Comparison of ENCODE assay signal across 24 cellular contexts in genomic region chr2:160232905-160233475, GRCh38. TPM values are rescaled to one million over a fixed set of nuclear protein-coding genes. Genes with fewer than 3 reads are reported as not detected.
DNase-seq lines count a peak whose midpoint lies in the region; ATAC-seq, FAIRE-seq and TF ChIP-seq lines count a peak whose summit lies in the region.
"Had no signal": no experiment of that assay in that cellular context is flagged by ENCODE, and none has a peak within 500 bp of the region (broad histone marks: within the 10 kb centered on the region; RNA-seq: fewer than 3 reads in every experiment).

No MANE protein-coding gene starts in this region.

- 30% methylated on average over 3 of the region's 3 CpGs for WGBS in A549 (ENCODE audit: missing lambda C conversion rate)
- no CpG with 5 or more reads among the region's 3 CpGs for WGBS in IMR-90 (ENCODE audit: extremely low coverage in 2 of 2, insufficient read length in 1 of 2), 2 experiments
- 74 to 78% (median 78%) methylated on average over 3 of the region's 3 CpGs for WGBS in psoas muscle, 3 donors

- H3K4me3 ChIP-seq in A549 (no peak overlapping the region), IMR-90 (ENCODE audit: insufficient read depth, low read depth, low read length) (no peak overlapping the region), fibroblast of the aortic adventitia (ENCODE audit: low read depth, low read length) (no peak overlapping the region), psoas muscle (no peak overlapping the region)
- H3K4me3 ChIP-seq: MG63 had no signal

- H3K14ac ChIP-seq in IMR-90 (replicated peaks; ENCODE audit: low read depth, low read length), result no peak overlapping the region

- TF ChIP-seq CTCF in A549 (IDR thresholded peaks at IDR 0.05), result no peak
- no peak for TF ChIP-seq CTCF in IMR-90 (conservative IDR thresholded peaks at IDR 0.05; ENCODE audit: low read depth, low read length)
- no peak for TF ChIP-seq CTCF in fibroblast of the aortic adventitia (IDR thresholded peaks at IDR 0.05; ENCODE audit: insufficient read depth, low read length)
- no peak for TF ChIP-seq CTCF in psoas muscle (IDR thresholded peaks at IDR 0.05)
- no peak for TF ChIP-seq CTCF in type B pancreatic cell (conservative IDR thresholded peaks at IDR 0.05)

- TF ChIP-seq EP300 in A549 (IDR thresholded peaks at IDR 0.05), result no peak

- no peak overlapping the region for H2AK9ac ChIP-seq in IMR-90 (replicated peaks; ENCODE audit: low read depth, low read length, poor library complexity)

- no peak overlapping the region for H3K18ac ChIP-seq in IMR-90 (ENCODE audit: low read depth, low read length)

- H3K4me3 Mint-ChIP-seq in type B pancreatic cell, result no peak overlapping the region
- H3K4me3 Mint-ChIP-seq: CD4-positive, alpha-beta memory T cell had no signal

- H3K4ac ChIP-seq in IMR-90 (ENCODE audit: low read depth, low read length), result no peak overlapping the region

- H3K27me3 ChIP-seq in IMR-90 (ENCODE audit: control insufficient read depth, insufficient read depth, low read length) (no peaks in the 10 kb centered on the region), psoas muscle (ENCODE audit: insufficient read depth in 3 of 3, low read length in 2 of 3) (peaks cover 0 to 3% (median 0%) of the 10 kb centered on the region in 3 donors)
- H3K27me3 ChIP-seq: MG63 had no signal

- H3K23ac ChIP-seq in IMR-90 (ENCODE audit: low read depth, low read length), result no peak overlapping the region

- BruUV-seq in IMR-90 (replicated peaks; lab: Mats Ljungman, UMichigan), result no TSS peak

- H3K4me1 ChIP-seq in A549, result peaks cover 56% of the 10 kb centered on the region
- peaks cover 3% of the 10 kb centered on the region for H3K4me1 ChIP-seq in IMR-90 (ENCODE audit: control insufficient read depth, insufficient read depth, low read length)
- peaks cover 44% of the 10 kb centered on the region for H3K4me1 ChIP-seq in psoas muscle

- no peaks in the 10 kb centered on the region for H3K36me3 Mint-ChIP-seq in type B pancreatic cell
- H3K36me3 Mint-ChIP-seq: CD4-positive, alpha-beta memory T cell had no signal

- DNase-seq in A549 (ENCODE audit: low read depth in 1 of 2, low spot score in 1 of 2) (no peak), IMR-90 (peak; percentile 69), fibroblast of the aortic adventitia (ENCODE audit: low read depth) (peak; percentile 52), psoas muscle (no peak), type B pancreatic cell (ENCODE audit: extremely low spot score, unreplicated experiment) (no peak), HCEC 1CT (no peak), cerebellar cortex (ENCODE audit: low spot score) (no peak)
- DNase-seq: C1 segment of cervical spinal cord; Caco-2; CD4-positive, alpha-beta memory T cell; KBM-7; MG63; NCI-H1105 treated with DMSO at 0.1 percent for 48 hours; NCI-H2029; NCI-H446; NCI-H524 treated with DMSO at 0.1 percent for 48 hours; NCI-H774; NK-92 treated with Interleukin-12 subunit alpha and Interleukin-12 subunit beta, amount 100 ng/mL, for 24 hours; SHP77 treated with DMSO at 0.1 percent for 48 hours had no signal

- no peak overlapping the region for H2BK120ac ChIP-seq in IMR-90 (ENCODE audit: low read depth, low read length)

- H3K27ac Mint-ChIP-seq in type B pancreatic cell, result no peak overlapping the region
- H3K27ac Mint-ChIP-seq: CD4-positive, alpha-beta memory T cell had no signal

- no peaks in the 10 kb centered on the region for H3K36me3 ChIP-seq in IMR-90 (ENCODE audit: control insufficient read depth, insufficient read depth, low read length)
- H3K36me3 ChIP-seq in psoas muscle (ENCODE audit: insufficient read depth in 1 of 2, low read depth in 1 of 2), result peaks cover 0 to 4% of the 10 kb centered on the region in 2 donors
- H3K36me3 ChIP-seq: MG63 had no signal

- no peak overlapping the region for H2AK5ac ChIP-seq in IMR-90 (ENCODE audit: low read depth, low read length)

- H4K5ac ChIP-seq in IMR-90 (ENCODE audit: low read depth, low read length), result no peak overlapping the region

- TF ChIP-seq POLR2A in A549 (IDR thresholded peaks at IDR 0.05; ENCODE audit: low read length) (no peak), IMR-90 (IDR thresholded peaks at IDR 0.05; ENCODE audit: low read depth, low read length) (no peak)

- H4K20me1 ChIP-seq in IMR-90 (ENCODE audit: insufficient read depth, low read length), result no peaks in the 10 kb centered on the region

- peak overlapping the region; percentile 88 to 97 for H3K27ac ChIP-seq in A549
- H3K27ac ChIP-seq in IMR-90 (ENCODE audit: insufficient read depth, low read length), result no peak overlapping the region
- peak overlapping the region; percentile 90 for H3K27ac ChIP-seq in psoas muscle

- dilution Hi-C loops in IMR-90 (cut with HindIII; ENCODE audit: low sequenced_read_pairs, unreplicated experiment), result no loop called here

- no peaks in the 10 kb centered on the region for H3K27me3 Mint-ChIP-seq in type B pancreatic cell
- H3K27me3 Mint-ChIP-seq: CD4-positive, alpha-beta memory T cell had no signal

- H2BK5ac ChIP-seq in IMR-90 (ENCODE audit: low read depth, low read length, poor library complexity, severe bottlenecking), result no peak overlapping the region

- ATAC-seq in A549, result no peak; a peak in 1 of 6 replicates
- no peak for ATAC-seq in IMR-90 (ENCODE audit: low read depth)
- ATAC-seq in psoas muscle, result no peak
- no peak for ATAC-seq in HG03139 (IDR thresholded peaks at IDR 0.05; ENCODE audit: unreplicated experiment)
- ATAC-seq: HepG2 had no signal

- POLR2A ChIA-PET in A549 (lab: Yijun Ruan, JAX), result no interaction called here
- POLR2A ChIA-PET in IMR-90 (lab: Charles Lee; ENCODE audit: unreplicated experiment), result no interaction called here

- no peaks in the 10 kb centered on the region for H3K79me1 ChIP-seq in IMR-90 (ENCODE audit: low read depth in 1 of 2, low read length in 2 of 2)

- no peak overlapping the region for H2BK15ac ChIP-seq in IMR-90 (ENCODE audit: low read depth, low read length)

- H2AFZ ChIP-seq in IMR-90 (replicated peaks; ENCODE audit: low read length, poor library complexity), result no peak overlapping the region

- no peaks in the 10 kb centered on the region for H3K9me3 Mint-ChIP-seq in type B pancreatic cell

- no peak for TF ChIP-seq RAD21 in A549 (conservative IDR thresholded peaks at IDR 0.05 in 1 of 2, IDR thresholded peaks at IDR 0.05 in 1 of 2)
- no peak for TF ChIP-seq RAD21 in IMR-90 (IDR thresholded peaks at IDR 0.05; ENCODE audit: low read length)

- intact Hi-C loops in IMR-90 (cut with micrococcal nuclease) (no loop called here), psoas muscle (cut with DNase I) (no loop called here)

- in situ Hi-C loops in IMR-90 (cut with MboI; ENCODE audit: low sequenced_read_pairs), result no loop called here

- H3K9me3 ChIP-seq in A549 (no peaks in the 10 kb centered on the region), IMR-90 (ENCODE audit: control insufficient read depth, insufficient read depth, low read length) (no peaks in the 10 kb centered on the region), psoas muscle (no peaks in the 10 kb centered on the region)
- H3K9me3 ChIP-seq: Caco-2, MG63 had no signal

- H2BK20ac ChIP-seq in IMR-90 (ENCODE audit: low read depth, low read length), result no peak overlapping the region

- H3K9ac ChIP-seq in IMR-90 (ENCODE audit: low read depth, low read length), result no peak overlapping the region

- H3K4me1 Mint-ChIP-seq in type B pancreatic cell (ENCODE audit: unreplicated experiment), result peaks cover 12% of the 10 kb centered on the region
- H3K4me1 Mint-ChIP-seq: CD4-positive, alpha-beta memory T cell had no signal

- CTCF ChIA-PET in A549 (lab: Yijun Ruan, JAX) (interaction anchor here (0.6 to 3.0 kb wide), 7 partner anchors 8 to 123 kb away, joined by 3 to 16 read pairs (median 8); no protein-coding TSS in a partner anchor), IMR-90 (lab: Yijun Ruan, JAX) (no interaction called here)

- H3K9me1 ChIP-seq in IMR-90 (ENCODE audit: insufficient read depth, low read length), result peaks cover 4% of the 10 kb centered on the region

- H4K8ac ChIP-seq in IMR-90 (ENCODE audit: low read depth in 2 of 2, low read length in 2 of 2), result no peak overlapping the region

- no peak overlapping the region for H3K56ac ChIP-seq in IMR-90 (ENCODE audit: extremely low read depth, insufficient read depth, low read length)

- H3K4me2 ChIP-seq in A549, result peak overlapping the region; percentile 20; the same call in 2 of the 3 replicates
- H3K4me2 ChIP-seq in IMR-90 (ENCODE audit: low read depth, low read length), result no peak overlapping the region

- FAIRE-seq in A549 (lab: Jason Lieb, UNC), result no peak
- FAIRE-seq: A204.1, GM18507, H54, HepG2 had no signal

- no peak overlapping the region for H4K91ac ChIP-seq in IMR-90 (ENCODE audit: insufficient read depth, low read depth, low read length)

TF ChIP-seq in A549, 52 proteins besides CTCF, POLR2A, EP300 and RAD21:
- peak in 1 of 2 experiments; percentile 58; a peak in 2 of 4 replicates for TF ChIP-seq CEBPB (IDR thresholded peaks at IDR 0.05)
- peak; percentile 15; the same call in 1 of the 2 replicates for TF ChIP-seq JUNB (IDR thresholded peaks at IDR 0.05)
- TF ChIP-seq FOXS1 (CRISPR knock-in tag; IDR thresholded peaks at IDR 0.05), result no peak
- TF ChIP-seq SREBF2 (IDR thresholded peaks at IDR 0.05), result no peak
- no peak for TF ChIP-seq HOXB13 (CRISPR knock-in tag; IDR thresholded peaks at IDR 0.05; ENCODE audit: low read depth)

TF ChIP-seq in IMR-90, 13 proteins besides CTCF, POLR2A, EP300 and RAD21:
- TF ChIP-seq MXI1 (IDR thresholded peaks at IDR 0.05; ENCODE audit: borderline replicate concordance, low read depth, low read length), result no peak
- no peak for TF ChIP-seq MAZ (IDR thresholded peaks at IDR 0.05; ENCODE audit: borderline replicate concordance, low read depth, low read length)
- peak; percentile 20; the same call in 1 of the 2 replicates for TF ChIP-seq CEBPB (IDR thresholded peaks at IDR 0.05; ENCODE audit: low read depth, low read length)

RNA-seq across cellular contexts. Expression of gene ITGB6, which starts 32.9 kb away (rescaled TPM):
- 4.8 and 5.0 TPM in 2 replicates for polyA plus RNA-seq in A549 (2011; rRNA removed)
- 1.5 and 1.9 TPM in 2 replicates for polyA plus RNA-seq in A549 (2012; cell fraction: cytosol; rRNA removed)
- polyA plus RNA-seq in A549 (2012; cell fraction: nucleus; rRNA removed), result 4.0 and 5.1 TPM in 2 replicates
- polyA plus RNA-seq in A549 (2017; fragmentation: RNase III; extraction: RNeasy Plus Mini Kit Qiagen cat#74134 plus additional on column Dnase treatment), result 4.1 to 4.8 TPM (median 4.2 TPM) in 3 replicates
- polyA minus RNA-seq in A549 (2011; rRNA and poly(A)+ RNA removed), result 4.1 and 4.5 TPM in 2 replicates
- total RNA-seq in IMR-90 (2012; rRNA removed), result under 0.01 TPM in 1 of 2 replicates, not detected in the other
- polyA plus RNA-seq in IMR-90 (2012; rRNA removed), result not detected in 2 replicates
- polyA plus RNA-seq in IMR-90 (2012; cell fraction: cytosol; rRNA removed), result not detected in 2 replicates
- 0.02 TPM in 1 of 2 replicates, not detected in the other for polyA plus RNA-seq in IMR-90 (2012; cell fraction: nucleus; rRNA removed; ENCODE audit: low replicate concordance)
- under 0.01 TPM in 1 of 2 replicates, not detected in the other for total RNA-seq in fibroblast of the aortic adventitia (ENCODE audit: low replicate concordance)
- 10 to 100 TPM in 2 of 4 donors, 1 to 10 TPM in 2; 4.6 to 24.3 (median 10.0) TPM for total RNA-seq in psoas muscle
- 1 to 10 TPM; 2.1 to 4.8 (median 3.0) TPM for polyA plus RNA-seq in psoas muscle
- 3.2 and 7.8 TPM in 2 replicates for total RNA-seq in type B pancreatic cell (ENCODE audit: low replicate concordance)
- total RNA-seq: CD4-positive, alpha-beta memory T cell; HepG2 had no signal
- polyA plus RNA-seq: CD4-positive, alpha-beta memory T cell; HepG2 had no signal

Comparison
In these comparisons a context has a peak if more than half of its experiments do, and no peak if none do; other contexts are left out.
1. DNase-seq: peak in IMR-90 (single experiment) and fibroblast of the aortic adventitia (single experiment); none in A549 (0 of 2), psoas muscle (0 of 2), type B pancreatic cell (single experiment), HCEC 1CT (single experiment) and cerebellar cortex (single experiment).